In genomic region chrX:68433155-68433980, GRCh38 we compare ENCODE assay signal across 8 cellular contexts. TPM values are rescaled to one million over a fixed set of nuclear protein-coding genes. Genes with fewer than 3 reads are reported as not detected.
DNase-seq lines count a peak whose midpoint lies in the region; ATAC-seq and TF ChIP-seq lines count a peak whose summit lies in the region.

Gene OPHN1 (minus strand): TSS chrX:68433495. CDS start chrX:68433020, 475 bp downstream.

- peaks cover 0 to 3% of the 10 kb centered on the region in 2 experiments; a peak in 1 of 4 replicates for H3K4me1 ChIP-seq in SK-N-SH (ENCODE audit: control insufficient read depth in 1 of 2, insufficient read depth in 2 of 2, low read depth in 1 of 2, low read length in 1 of 2)

- DNase-seq in CD1c-positive myeloid dendritic cell (ENCODE audit: extremely low spot score) (peak; percentile 54), HFF-Myc (ENCODE audit: extremely low read depth, low read depth) (no peak), SK-N-SH (peak; percentile 70), choroid plexus epithelial cell (ENCODE audit: low read depth) (peak; percentile 77), inferior parietal cortex (ENCODE audit: extremely low spot score) (peak; percentile 40), sciatic nerve (ENCODE audit: low spot score) (peak; percentile 86)

- peak within 1 kb of the TSS; percentile 69 for H3K9ac ChIP-seq in SK-N-SH

- peak within 1 kb of the TSS; percentile 72 to 73 for H3K27ac ChIP-seq in SK-N-SH (ENCODE audit: low read depth in 2 of 2, low read length in 1 of 2)

- no peaks in the 10 kb centered on the region; the same call in 1 of the 2 replicates for H3K27me3 ChIP-seq in SK-N-SH (ENCODE audit: insufficient read depth)

- intact Hi-C loops in sciatic nerve (cut with DNase I) = no loop called here

- H3K9me3 ChIP-seq in SK-N-SH = no peaks in the 10 kb centered on the region

- ATAC-seq in sciatic nerve = peak; percentile 96
- no peak for ATAC-seq in HG03457 (IDR thresholded peaks at IDR 0.05; ENCODE audit: unreplicated experiment)
- ATAC-seq in HG03025 (IDR thresholded peaks at IDR 0.05; ENCODE audit: low FRiP score, unreplicated experiment) = no peak

- TF ChIP-seq EP300 in SK-N-SH (IDR thresholded peaks at IDR 0.05; ENCODE audit: borderline replicate concordance in 1 of 2, low read depth in 1 of 2, low read length in 1 of 2) = no peak

- H3K79me2 ChIP-seq in SK-N-SH (ENCODE audit: insufficient read depth) = no peaks in the 10 kb centered on the region

- 0% methylated on average over 17 of the region's 57 CpGs for WGBS in SK-N-SH (ENCODE audit: low lambda C conversion rate)

- H3K9me2 ChIP-seq in SK-N-SH = no peaks in the 10 kb centered on the region

- TF ChIP-seq CTCF in HFF-Myc (IDR thresholded peaks at IDR 0.05; ENCODE audit: low read depth, low read length, missing control alignments) (no peak), SK-N-SH (IDR thresholded peaks at IDR 0.05) (no peak), choroid plexus epithelial cell (conservative IDR thresholded peaks at IDR 0.05; ENCODE audit: low read depth, low read length) (no peak)

- H4K20me1 ChIP-seq in SK-N-SH (ENCODE audit: insufficient read depth) = no peaks in the 10 kb centered on the region

- H3K4me3 ChIP-seq in HFF-Myc (replicated peaks; ENCODE audit: low read depth, low read length) (peak within 1 kb of the TSS; percentile 52), SK-N-SH (ENCODE audit: low read depth in 2 of 2, low read length in 1 of 2) (peak within 1 kb of the TSS; percentile 55 to 68), choroid plexus epithelial cell (ENCODE audit: low read depth, low read length) (peak within 1 kb of the TSS; percentile 66)

- H2AFZ ChIP-seq in SK-N-SH (ENCODE audit: low read depth) = peak within 1 kb of the TSS; percentile 72

- POLR2A ChIA-PET in SK-N-SH (lab: Yijun Ruan, JAX) = interaction anchor here (1.5 kb wide), 1 partner anchor 15 kb away, joined by 5 read pairs; no protein-coding TSS in a partner anchor

- TF ChIP-seq RAD21 in SK-N-SH (IDR thresholded peaks at IDR 0.05; ENCODE audit: low read length) = no peak

- no peaks in the 10 kb centered on the region for H3K36me3 ChIP-seq in SK-N-SH (replicated peaks in 1 of 2; ENCODE audit: control insufficient read depth in 1 of 2, insufficient read depth in 2 of 2, low read length in 1 of 2)

- peak within 1 kb of the TSS; percentile 80 for H3K4me2 ChIP-seq in SK-N-SH

- no peaks in the 10 kb centered on the region for H3F3A ChIP-seq in SK-N-SH (replicated peaks; ENCODE audit: insufficient read depth)

- CTCF ChIA-PET in SK-N-SH (lab: Yijun Ruan, JAX) = interaction anchor here (1.4 to 2.9 kb wide), 3 partner anchors 13 to 237 kb away, joined by 5 to 11 read pairs (median 7); no protein-coding TSS in a partner anchor

TF ChIP-seq in SK-N-SH, 30 proteins besides CTCF, POLR2A, EP300 and RAD21 (continues in another document):
- no peak for TF ChIP-seq JUND (IDR thresholded peaks at IDR 0.05)
- TF ChIP-seq SIN3A (IDR thresholded peaks at IDR 0.05; ENCODE audit: borderline replicate concordance, low read depth, low read length) = no peak
- TF ChIP-seq RXRA (IDR thresholded peaks at IDR 0.05; ENCODE audit: borderline replicate concordance, low read depth) = no peak; the same call in 1 of the 2 replicates
- no peak for TF ChIP-seq PBX3 (IDR thresholded peaks at IDR 0.05)
- TF ChIP-seq EZH2phosphoT487 (IDR thresholded peaks at IDR 0.05; ENCODE audit: borderline replicate concordance, low read depth) = no peak
- TF ChIP-seq TEAD4 (IDR thresholded peaks at IDR 0.05; ENCODE audit: borderline replicate concordance, insufficient read depth) = no peak
- TF ChIP-seq FOXM1 (IDR thresholded peaks at IDR 0.05; ENCODE audit: low read depth) = no peak
- 0 out of 2 replicates have a peak, but pooled peaks have one; percentile 23 for TF ChIP-seq MXI1 (IDR thresholded peaks at IDR 0.05; ENCODE audit: low read depth, low read length)
- TF ChIP-seq RCOR1 (IDR thresholded peaks at IDR 0.05; ENCODE audit: low read length) = no peak
- no peak for TF ChIP-seq MEF2A (IDR thresholded peaks at IDR 0.05; ENCODE audit: borderline replicate concordance, low read depth)
- TF ChIP-seq TAF1 (IDR thresholded peaks at IDR 0.05; ENCODE audit: borderline replicate concordance, low read depth, low read length) = no peak
- no peak for TF ChIP-seq REST (IDR thresholded peaks at IDR 0.05; ENCODE audit: low read depth, low read length)
- TF ChIP-seq IRF3 (IDR thresholded peaks at IDR 0.05; ENCODE audit: low read depth, low read length) = no peak
- TF ChIP-seq FOSL2 (IDR thresholded peaks at IDR 0.05; ENCODE audit: borderline replicate concordance, low read depth) = no peak
- TF ChIP-seq USF2 (IDR thresholded peaks at IDR 0.05; ENCODE audit: borderline replicate concordance, low read depth, low read length) = no peak
- no peak for TF ChIP-seq GATA2 (CRISPR knock-in tag; IDR thresholded peaks at IDR 0.05)
- no peak for TF ChIP-seq ZBTB33 (IDR thresholded peaks at IDR 0.05; ENCODE audit: borderline replicate concordance, low read depth)
- TF ChIP-seq NFIC (IDR thresholded peaks at IDR 0.05; ENCODE audit: borderline replicate concordance) = no peak
- no peak; the same call in 1 of the 2 replicates for TF ChIP-seq POLR2AphosphoS5 (IDR thresholded peaks at IDR 0.05; ENCODE audit: low read depth, low read length)

RNA-seq across cellular contexts. Expression of gene OPHN1, which starts in this region (rescaled TPM):
- polyA plus RNA-seq in SK-N-SH (2012; rRNA removed) = 1.3 and 1.7 TPM in 2 replicates
- polyA plus RNA-seq in SK-N-SH (2012; cell fraction: cytosol; rRNA removed) = 0.85 and 1.1 TPM in 2 replicates
- 2.3 and 2.7 TPM in 2 replicates for polyA plus RNA-seq in SK-N-SH (2012; cell fraction: nucleus; rRNA removed)
- total RNA-seq in sciatic nerve = 19.6 TPM
